In genomic region chr22:49694462-49695260, GRCh38 we compare ENCODE assay signal across 26 cellular contexts.
"Had no signal": no experiment of that assay in that cellular context is flagged by ENCODE, and none has a peak within 500 bp of the region (broad histone marks: within the 10 kb centered on the region; RNA-seq: fewer than 3 reads in every experiment).

No MANE protein-coding gene starts in this region.

- H3K27ac Mint-ChIP-seq: dendritic cell treated with granulocyte-macrophage colony-stimulating factor and Interleukin-4, amounts not matched to agents 40 ng/mL and 50 ng/mL, for 4 days; memory B cell; mesothelial cell of epicardium; naive B cell; natural killer cell treated with Interleukin-12 subunit alpha and Interleukin-12 subunit beta and Interleukin-15 and Interleukin-18, amount 100 ng/mL, for 72 hours; stimulated activated memory B cell treated with anti-CD40 and anti-IgM and Interleukin-4, amounts not matched to agents 10 μg/mL and 1 μg/mL and 100 μg/mL, for 72 hours had no signal

- H3K4me3 ChIP-seq: esophagus muscularis mucosa, gastroesophageal sphincter, heart left ventricle, hepatocyte, lung, mucosa of descending colon, prostate gland, skin epidermis, spleen, thoracic aorta, tibial nerve, upper lobe of right lung, vagina had no signal

- H3K4me2 ChIP-seq: hepatocyte had no signal

- H3K4me1 Mint-ChIP-seq: memory B cell; mesothelial cell of epicardium; naive B cell; neural crest cell; stimulated activated memory B cell treated with anti-CD40 and anti-IgM and Interleukin-4, amounts not matched to agents 10 μg/mL and 1 μg/mL and 100 μg/mL, for 72 hours had no signal

- H3K4me3 Mint-ChIP-seq: dendritic cell treated with granulocyte-macrophage colony-stimulating factor and Interleukin-4, amounts not matched to agents 40 ng/mL and 50 ng/mL, for 4 days; memory B cell; mesothelial cell of epicardium; naive B cell; natural killer cell treated with Interleukin-12 subunit alpha and Interleukin-12 subunit beta and Interleukin-15 and Interleukin-18, amount 100 ng/mL, for 72 hours; neural crest cell; stimulated activated memory B cell treated with anti-CD40 and anti-IgM and Interleukin-4, amounts not matched to agents 10 μg/mL and 1 μg/mL and 100 μg/mL, for 72 hours had no signal

- DNase-seq: effector CD8-positive, alpha-beta T cell; foreskin keratinocyte; kidney glomerular epithelial cell; mucosa of descending colon; naive B cell; right cardiac atrium; spleen; stimulated activated CD4-positive, alpha-beta T cell treated with anti-CD3 and anti-CD28 coated beads, Interleukin-4, amount 100 ng/mL, for 4 hours; stimulated activated naive CD8-positive, alpha-beta T cell treated with anti-CD3 and anti-CD28 coated beads, Interleukin-15, Interleukin-2, amounts not matched to agents 100 U/mL and 50 U/mL, for 24 hours; upper lobe of right lung had no signal

- ATAC-seq: foreskin keratinocyte; gastroesophageal sphincter; heart left ventricle; mucosa of descending colon; natural killer cell treated with Interleukin-12 subunit alpha and Interleukin-12 subunit beta and Interleukin-15 and Interleukin-18, amount 100 ng/mL, for 72 hours; right cardiac atrium; stimulated activated memory B cell treated with anti-CD40 and anti-IgM and Interleukin-4, amounts not matched to agents 10 μg/mL and 1 μg/mL and 100 μg/mL, for 72 hours; stimulated activated naive CD8-positive, alpha-beta T cell treated with anti-CD3 and anti-CD28 coated beads, Interleukin-15, Interleukin-2, amounts not matched to agents 100 U/mL and 50 U/mL, for 24 hours; upper lobe of right lung had no signal

- H3K27me3 ChIP-seq: foreskin keratinocyte, hepatocyte, tibial nerve, upper lobe of right lung, vagina had no signal

- H3K36me3 Mint-ChIP-seq: memory B cell; mesothelial cell of epicardium; naive B cell; natural killer cell treated with Interleukin-12 subunit alpha and Interleukin-12 subunit beta and Interleukin-15 and Interleukin-18, amount 100 ng/mL, for 72 hours; stimulated activated memory B cell treated with anti-CD40 and anti-IgM and Interleukin-4, amounts not matched to agents 10 μg/mL and 1 μg/mL and 100 μg/mL, for 72 hours had no signal

- H3K4me1 ChIP-seq: esophagus muscularis mucosa, foreskin keratinocyte, gastroesophageal sphincter, heart left ventricle, prostate gland, spleen, tibial nerve, upper lobe of right lung, vagina had no signal

- H2AFZ ChIP-seq: hepatocyte had no signal

- H3K9me3 Mint-ChIP-seq: dendritic cell treated with granulocyte-macrophage colony-stimulating factor and Interleukin-4, amounts not matched to agents 40 ng/mL and 50 ng/mL, for 4 days; memory B cell; natural killer cell treated with Interleukin-12 subunit alpha and Interleukin-12 subunit beta and Interleukin-15 and Interleukin-18, amount 100 ng/mL, for 72 hours had no signal

- H3K27ac ChIP-seq: esophagus muscularis mucosa, foreskin keratinocyte, gastroesophageal sphincter, heart left ventricle, hepatocyte, prostate gland, skin epidermis, spleen, thoracic aorta, tibial nerve, upper lobe of right lung, vagina had no signal

- H3K36me3 ChIP-seq: esophagus muscularis mucosa, gastroesophageal sphincter, heart left ventricle, prostate gland, spleen, thoracic aorta, tibial nerve, upper lobe of right lung, vagina had no signal

- H3K9me3 ChIP-seq: mucosa of descending colon, prostate gland, vagina had no signal
